7 cellular contexts compared by ENCODE assay signal in the genomic region with DNA sequence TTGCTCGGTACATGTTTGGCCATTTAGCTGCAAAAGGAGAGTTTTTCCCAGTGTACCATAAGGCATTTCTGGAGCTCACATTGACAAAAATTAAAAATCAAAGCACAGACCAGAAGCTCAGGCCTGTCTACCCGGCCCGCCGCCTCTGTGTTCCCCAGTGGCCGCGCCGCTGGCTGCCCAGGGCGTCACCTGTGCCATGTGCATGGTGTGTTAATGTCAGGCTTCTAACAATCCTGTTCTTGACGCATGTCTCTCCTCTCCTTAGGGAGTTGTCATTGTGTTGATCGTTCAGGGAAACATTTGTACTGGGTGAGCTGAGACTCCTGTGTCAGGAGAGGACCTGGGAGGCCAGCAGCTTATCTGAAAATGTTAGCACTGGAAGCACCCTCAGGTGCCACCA. TPM values are rescaled to one million over a fixed set of nuclear protein-coding genes. Genes with fewer than 3 reads are reported as not detected.
"Had no signal": no experiment of that assay in that cellular context is flagged by ENCODE, and none has a peak within 500 bp of the region (broad histone marks: within the 10 kb centered on the region; RNA-seq: fewer than 3 reads in every experiment).

No MANE protein-coding gene starts in this region.

- DNase-seq: IMR-90 had no signal

- H3K36me3 Mint-ChIP-seq: IgD-negative memory B cell had no signal

- H3K27ac ChIP-seq: HL-60 had no signal

- ATAC-seq: HepG2, K562 had no signal

- H3K4me3 ChIP-seq: K562 had no signal

- H3K4me1 Mint-ChIP-seq: IgD-negative memory B cell had no signal

- H3K4me3 Mint-ChIP-seq: IgD-negative memory B cell had no signal

- FAIRE-seq: HepG2, HTR-8/SVneo, K562 had no signal

- H3K9me3 Mint-ChIP-seq: IgD-negative memory B cell had no signal

RNA-seq across cellular contexts. Expression of a gene that starts 9.6 kb away (rescaled TPM):
- total RNA-seq: HT-29 had no signal
